21 cellular contexts compared by ENCODE assay signal in genomic region chr17:47298712-47299111, GRCh38. TPM values are rescaled to one million over a fixed set of nuclear protein-coding genes. Genes with fewer than 3 reads are reported as not detected.
"Had no signal": no experiment of that assay in that cellular context is flagged by ENCODE, and none has a peak within 500 bp of the region (broad histone marks: within the 10 kb centered on the region; RNA-seq: fewer than 3 reads in every experiment).

No MANE protein-coding gene starts in this region.

- H3K27me3 ChIP-seq: SJSA1 had no signal

- DNase-seq: KBM-7, MV-4-11, NCI-H1092, NCI-H1105 treated with DMSO at 0.1 percent for 48 hours, NCI-H1417 treated with DMSO at 0.1 percent for 48 hours, NCI-H146, NCI-H1694 treated with DMSO at 0.1 percent for 48 hours, NCI-H1930, NCI-H2081, NCI-H2107, NCI-H2227 treated with DMSO at 0.1 percent for 48 hours, NCI-H526 treated with DMSO at 0.1 percent for 48 hours, NCI-H748 treated with DMSO at 0.1 percent for 48 hours, Right ventricle myocardium superior, RPMI8226, SIG-M5 had no signal

- H3K27ac ChIP-seq: SJSA1, SK-N-MC had no signal

- FAIRE-seq: RCC 7860 had no signal

- H3K4me3 ChIP-seq: SJSA1, SK-N-MC had no signal

- H3K9me3 ChIP-seq: SJSA1 had no signal

RNA-seq across cellular contexts. Expression of gene ITGB3, which starts 45.1 kb away (rescaled TPM):
- total RNA-seq: HT-29, NCI-H460 had no signal
